8 cellular contexts compared by ENCODE assay signal in genomic region chr1:166838766-166839599, GRCh38. TPM values are rescaled to one million over a fixed set of nuclear protein-coding genes. Genes with fewer than 3 reads are reported as not detected.
A peak's percentile ranks its signal among the peaks of the same experiment; 100 is the strongest.
DNase-seq lines count a peak whose midpoint lies in the region; ATAC-seq, FAIRE-seq and TF ChIP-seq lines count a peak whose summit lies in the region.

Gene POGK (plus strand): TSS chr1:166839475. CDS start chr1:166840957, 1,482 bp downstream.

- in situ Hi-C loops in mammary epithelial cell (cut with MboI; ENCODE audit: low sequenced_read_pairs in 2 of 2), result no loop called here

- peak within 1 kb of the TSS; percentile 53 for H3K9ac ChIP-seq in mammary epithelial cell (ENCODE audit: insufficient read depth, low read length)

- DNase-seq in AG04449 (ENCODE audit: low read depth, low spot score), result no peak
- peak; percentile 92 for DNase-seq in NCI-H2196 (lab: John Stamatoyannopoulos, UW; ENCODE audit: unreplicated experiment)
- peak; percentile 88 for DNase-seq in mammary epithelial cell
- DNase-seq in iPS-NIHi11 (ENCODE audit: low spot score), result peak; percentile 94
- peak; percentile 88 for DNase-seq in small intestine

- TF ChIP-seq CTCF in AG04449 (IDR thresholded peaks at IDR 0.05; ENCODE audit: insufficient read depth, low read length, missing control alignments), result no peak
- TF ChIP-seq CTCF in WI38 (IDR thresholded peaks at IDR 0.05; ENCODE audit: low read depth, low read length), result no peak
- peak in 1 of 2 donors; percentile 4 for TF ChIP-seq CTCF in mammary epithelial cell (conservative IDR thresholded peaks at IDR 0.05 in 1 of 2, IDR thresholded peaks at IDR 0.05 in 1 of 2; ENCODE audit: extremely low read depth in 1 of 2, insufficient read depth in 1 of 2, low read depth in 1 of 2, low read length in 2 of 2)

- peaks cover 40% of the 10 kb centered on the region for H3K79me2 ChIP-seq in mammary epithelial cell (ENCODE audit: insufficient read depth, low read length)

- POLR2A ChIA-PET in AG04449 (lab: Yijun Ruan, JAX), result interaction anchor here (0.6 to 1.4 kb wide), 8 partner anchors 10 to 1141 kb away, joined by 3 to 11 read pairs (median 4); partner anchors contain the start of genes ALDH9A1 and TADA1

- CTCF ChIA-PET in AG04449 (lab: Yijun Ruan, JAX), result interaction anchor here (0.7 to 1.3 kb wide), 5 partner anchors 14 to 913 kb away, joined by 3 to 5 read pairs (median 4); partner anchors contain the start of gene TADA1
- CTCF ChIA-PET in mammary epithelial cell (lab: Charles Lee; ENCODE audit: low non-redundant PET), result interaction anchor here (0.6 kb wide), 1 partner anchor 17 kb away, joined by 8 read pairs; no protein-coding TSS in a partner anchor

- dilution Hi-C loops in mammary epithelial cell (cut with HindIII; ENCODE audit: low sequenced_read_pairs), result no loop called here

- H3K4me3 ChIP-seq in AG04449 (ENCODE audit: low read depth, low read length) (peak within 1 kb of the TSS; percentile 72), WI38 (ENCODE audit: low read depth, low read length) (peak within 1 kb of the TSS; percentile 72), mammary epithelial cell (replicated peaks in 1 of 3; ENCODE audit: insufficient read depth in 1 of 3, low read depth in 2 of 3, low read length in 3 of 3) (peak within 1 kb of the TSS; percentile 59 to 73 (median 61)), small intestine (ENCODE audit: low read depth in 1 of 2, low read length in 2 of 2) (peak within 1 kb of the TSS; percentile 66 to 96)

- peaks cover 23% of the 10 kb centered on the region for H3K36me3 ChIP-seq in mammary epithelial cell (ENCODE audit: insufficient read depth, low read length)
- H3K36me3 ChIP-seq in small intestine (ENCODE audit: control insufficient read depth in 2 of 2, insufficient read depth in 2 of 2, low read length in 2 of 2), result peaks cover 4 to 9% of the 10 kb centered on the region in 2 donors

- ATAC-seq in GM18873 (IDR thresholded peaks at IDR 0.05; ENCODE audit: low FRiP score, unreplicated experiment), result peak; percentile 94
- ATAC-seq in HG03135 (IDR thresholded peaks at IDR 0.05; ENCODE audit: unreplicated experiment), result peak; percentile 96

- 2% methylated on average over 12 of the region's 63 CpGs for WGBS in mammary epithelial cell (ENCODE audit: low coverage, missing lambda C conversion rate)
- WGBS in small intestine, 3 donors, result 0 to 1% (median 1%) methylated on average over 30 to 63 of the region's 63 CpGs

- H3K9me3 ChIP-seq in mammary epithelial cell (replicated peaks; ENCODE audit: insufficient read depth, low read length) (no peaks in the 10 kb centered on the region), small intestine (ENCODE audit: control insufficient read depth, low read depth) (no peaks in the 10 kb centered on the region)

- no peak for FAIRE-seq in small intestine (lab: Jason Lieb, UNC)

- H3K27ac ChIP-seq in mammary epithelial cell (ENCODE audit: insufficient read depth, low read depth, low read length), result peak within 1 kb of the TSS; percentile 62
- H3K27ac ChIP-seq in small intestine (ENCODE audit: low read depth in 1 of 2, low read length in 1 of 2), result peak within 1 kb of the TSS; percentile 92 to 97

- no peaks in the 10 kb centered on the region for H4K20me1 ChIP-seq in mammary epithelial cell (ENCODE audit: insufficient read depth, low read length)

- TSS peak; percentile 86 for BruUV-seq in mammary epithelial cell (replicated peaks; lab: Mats Ljungman, UMichigan)

- peak within 1 kb of the TSS; percentile 92 for H3K4me2 ChIP-seq in mammary epithelial cell (ENCODE audit: insufficient read depth, low read depth, low read length)

- H3K4me1 ChIP-seq in mammary epithelial cell (ENCODE audit: insufficient read depth, low read length), result peaks cover 30% of the 10 kb centered on the region
- H3K4me1 ChIP-seq in small intestine (ENCODE audit: control insufficient read depth in 2 of 2, insufficient read depth in 1 of 2, low read depth in 1 of 2, low read length in 1 of 2), result peaks cover 0 to 4% of the 10 kb centered on the region in 2 donors

- H3K27me3 ChIP-seq in mammary epithelial cell (ENCODE audit: insufficient read depth, low read length), result no peaks in the 10 kb centered on the region
- no peaks in the 10 kb centered on the region for H3K27me3 ChIP-seq in small intestine (ENCODE audit: control insufficient read depth in 2 of 2, insufficient read depth in 2 of 2, low read length in 2 of 2)

- peak within 1 kb of the TSS; percentile 95 for H2AFZ ChIP-seq in mammary epithelial cell (ENCODE audit: low read depth, low read length)

- intact Hi-C loops in mammary epithelial cell (cut with micrococcal nuclease), result loop anchor here (2.0 to 10.0 kb wide), 2 partner anchors 38 to 54 kb away; partner anchors contain the start of gene TADA1

RNA-seq across cellular contexts. Expression of gene POGK, which starts in this region (rescaled TPM):
- total RNA-seq in mammary epithelial cell, result 10 to 100 TPM; 28.7 to 36.2 TPM
- 14.4 TPM for polyA plus RNA-seq in mammary epithelial cell
- polyA minus RNA-seq in mammary epithelial cell, result 35.9 TPM
- 10 to 100 TPM in 1 of 3 donors, 1 to 10 TPM in 2; 4.5 to 11.0 (median 4.6) TPM for polyA plus RNA-seq in small intestine
